ENCODE assay signal across 8 cellular contexts in the genomic region with DNA sequence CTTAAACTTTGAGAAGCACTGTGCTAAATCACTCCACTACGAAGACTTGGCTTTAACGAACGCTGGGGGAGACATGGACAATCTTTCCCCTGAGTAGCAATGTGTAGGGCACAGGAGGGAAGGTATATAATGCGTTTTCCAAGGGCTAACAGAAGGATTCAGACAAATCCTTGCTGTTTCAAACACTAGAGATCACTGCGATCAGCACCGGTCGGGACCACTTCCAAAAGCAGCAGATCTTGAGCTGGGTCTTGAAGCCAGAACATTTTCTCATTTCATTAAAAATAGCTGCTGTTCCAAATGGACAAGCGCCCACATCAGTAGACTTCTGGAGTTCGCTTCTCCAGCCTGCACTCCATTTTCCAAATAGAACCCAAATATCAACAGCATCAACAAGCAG.
DNase-seq lines count a peak whose midpoint lies in the region; ATAC-seq and TF ChIP-seq lines count a peak whose summit lies in the region.

No MANE protein-coding gene starts in this region.

- H3K4me3 ChIP-seq in right lobe of liver: peak overlapping the region in 2 of 3 donors; percentile 73 to 75

- H3K27me3 ChIP-seq in right lobe of liver: no peaks in the 10 kb centered on the region

- H3K9me3 ChIP-seq in right lobe of liver: no peaks in the 10 kb centered on the region

- peak overlapping the region; percentile 73 for H3K4me3 Mint-ChIP-seq in activated CD4-positive, alpha-beta T cell treated with anti-CD3 and anti-CD28 coated beads for 36 hours
- H3K4me3 Mint-ChIP-seq in activated CD8-positive, alpha-beta T cell treated with anti-CD3 and anti-CD28 coated beads for 36 hours: peak overlapping the region; percentile 83

- no peaks in the 10 kb centered on the region for H3K36me3 Mint-ChIP-seq in activated CD4-positive, alpha-beta T cell treated with anti-CD3 and anti-CD28 coated beads for 36 hours (ENCODE audit: low read depth)
- no peaks in the 10 kb centered on the region for H3K36me3 Mint-ChIP-seq in activated CD8-positive, alpha-beta T cell treated with anti-CD3 and anti-CD28 coated beads for 36 hours (ENCODE audit: low read depth)

- H3K27me3 Mint-ChIP-seq in activated CD4-positive, alpha-beta T cell treated with anti-CD3 and anti-CD28 coated beads for 36 hours: peaks cover 32% of the 10 kb centered on the region
- no peaks in the 10 kb centered on the region for H3K27me3 Mint-ChIP-seq in activated CD8-positive, alpha-beta T cell treated with anti-CD3 and anti-CD28 coated beads for 36 hours

- intact Hi-C loops in activated CD4-positive, alpha-beta T cell treated with anti-CD3 and anti-CD28 coated beads for 36 hours (cut with DNase I, micrococcal nuclease): loop anchor here in 1 of 2 experiments (5.0 to 10.0 kb wide), 2 partner anchors 606 to 639 kb away; a partner anchor contains a TSS
- intact Hi-C loops in activated CD8-positive, alpha-beta T cell treated with anti-CD3 and anti-CD28 coated beads for 36 hours (cut with micrococcal nuclease): loop anchor here (5.0 kb wide), 1 partner anchor 66 kb away; a partner anchor contains a TSS
- intact Hi-C loops in right lobe of liver (cut with DNase I) (no loop called here), left colon (cut with DNase I, micrococcal nuclease) (no loop called here)

- H3K4me1 Mint-ChIP-seq in activated CD4-positive, alpha-beta T cell treated with anti-CD3 and anti-CD28 coated beads for 36 hours: peaks cover 23% of the 10 kb centered on the region
- peaks cover 30% of the 10 kb centered on the region for H3K4me1 Mint-ChIP-seq in activated CD8-positive, alpha-beta T cell treated with anti-CD3 and anti-CD28 coated beads for 36 hours (ENCODE audit: low read depth)

- no peak for TF ChIP-seq CTCF in activated CD8-positive, alpha-beta T cell treated with anti-CD3 and anti-CD28 coated beads for 36 hours (IDR thresholded peaks at IDR 0.05)
- TF ChIP-seq CTCF in right lobe of liver (IDR thresholded peaks at IDR 0.05) (no peak), GM10248 (IDR thresholded peaks at IDR 0.05; ENCODE audit: control extremely low read depth, extremely low read depth, low read depth, missing control alignments) (no peak)

- H3K36me3 ChIP-seq in right lobe of liver: no peaks in the 10 kb centered on the region

- POLR2A ChIA-PET in activated CD4-positive, alpha-beta T cell treated with anti-CD3 and anti-CD28 coated beads for 36 hours (lab: Charles Lee): no interaction called here
- POLR2A ChIA-PET in activated CD8-positive, alpha-beta T cell treated with anti-CD3 and anti-CD28 coated beads for 36 hours (lab: Charles Lee): interaction anchor here (1.0 to 1.6 kb wide), 2 partner anchors 70 to 110 kb away, joined by 3 read pairs; no protein-coding TSS in a partner anchor
- POLR2A ChIA-PET in GM10248 (lab: Yijun Ruan, JAX): no interaction called here

- H3K27ac ChIP-seq in right lobe of liver (no peak overlapping the region), substantia nigra (ENCODE audit: low read depth, low read length, poor library complexity, severe bottlenecking) (peak overlapping the region; percentile 97)

- 61% methylated on average over 4 of the region's 9 CpGs for WGBS in right lobe of liver (ENCODE audit: insufficient coverage, low coverage, low lambda C conversion rate, missing lambda C conversion rate)

- peaks cover 0 to 9% (median 0%) of the 10 kb centered on the region in 4 donors for H3K4me1 ChIP-seq in right lobe of liver

- CTCF ChIA-PET in activated CD4-positive, alpha-beta T cell treated with anti-CD3 and anti-CD28 coated beads for 36 hours (lab: Charles Lee): no interaction called here
- CTCF ChIA-PET in activated CD8-positive, alpha-beta T cell treated with anti-CD3 and anti-CD28 coated beads for 36 hours (lab: Charles Lee): interaction anchor here (2.0 kb wide), 1 partner anchor 30 kb away, joined by 5 read pairs; no protein-coding TSS in a partner anchor
- CTCF ChIA-PET in GM10248 (lab: Yijun Ruan, JAX): interaction anchor here (0.9 kb wide), 1 partner anchor 8 kb away, joined by 3 read pairs; no protein-coding TSS in a partner anchor

- H3K9me3 Mint-ChIP-seq in activated CD4-positive, alpha-beta T cell treated with anti-CD3 and anti-CD28 coated beads for 36 hours (ENCODE audit: low read depth): peaks cover 2% of the 10 kb centered on the region
- no peaks in the 10 kb centered on the region for H3K9me3 Mint-ChIP-seq in activated CD8-positive, alpha-beta T cell treated with anti-CD3 and anti-CD28 coated beads for 36 hours

- H3K27ac Mint-ChIP-seq in activated CD4-positive, alpha-beta T cell treated with anti-CD3 and anti-CD28 coated beads for 36 hours: no peak overlapping the region
- no peak overlapping the region for H3K27ac Mint-ChIP-seq in activated CD8-positive, alpha-beta T cell treated with anti-CD3 and anti-CD28 coated beads for 36 hours

- DNase-seq in activated CD4-positive, alpha-beta T cell treated with anti-CD3 and anti-CD28 coated beads for 36 hours: no peak
- DNase-seq in activated CD4-positive, alpha-beta T cell treated with anti-CD3 and anti-CD28 coated beads for 1 hour: no peak
- DNase-seq in activated CD8-positive, alpha-beta T cell treated with anti-CD3 and anti-CD28 coated beads for 36 hours: no peak
- DNase-seq in right lobe of liver: no peak
- peak in 5 of 49 donors; percentile 13 to 24 (median 22) for DNase-seq in substantia nigra (lab: John Stamatoyannopoulos, UW)
- DNase-seq in GM10248 (ENCODE audit: extremely low spot score): no peak
- no peak for DNase-seq in left colon

- TF ChIP-seq POLR2A in right lobe of liver (IDR thresholded peaks at IDR 0.05): no peak

- ATAC-seq in activated CD4-positive, alpha-beta T cell treated with anti-CD3 and anti-CD28 coated beads for 36 hours: no peak
- no peak for ATAC-seq in activated CD8-positive, alpha-beta T cell treated with anti-CD3 and anti-CD28 coated beads for 36 hours
- no peak for ATAC-seq in right lobe of liver
- no peak for ATAC-seq in GM21367 (IDR thresholded peaks at IDR 0.05; ENCODE audit: unreplicated experiment)
- ATAC-seq in left colon: no peak
